In the genomic region with DNA sequence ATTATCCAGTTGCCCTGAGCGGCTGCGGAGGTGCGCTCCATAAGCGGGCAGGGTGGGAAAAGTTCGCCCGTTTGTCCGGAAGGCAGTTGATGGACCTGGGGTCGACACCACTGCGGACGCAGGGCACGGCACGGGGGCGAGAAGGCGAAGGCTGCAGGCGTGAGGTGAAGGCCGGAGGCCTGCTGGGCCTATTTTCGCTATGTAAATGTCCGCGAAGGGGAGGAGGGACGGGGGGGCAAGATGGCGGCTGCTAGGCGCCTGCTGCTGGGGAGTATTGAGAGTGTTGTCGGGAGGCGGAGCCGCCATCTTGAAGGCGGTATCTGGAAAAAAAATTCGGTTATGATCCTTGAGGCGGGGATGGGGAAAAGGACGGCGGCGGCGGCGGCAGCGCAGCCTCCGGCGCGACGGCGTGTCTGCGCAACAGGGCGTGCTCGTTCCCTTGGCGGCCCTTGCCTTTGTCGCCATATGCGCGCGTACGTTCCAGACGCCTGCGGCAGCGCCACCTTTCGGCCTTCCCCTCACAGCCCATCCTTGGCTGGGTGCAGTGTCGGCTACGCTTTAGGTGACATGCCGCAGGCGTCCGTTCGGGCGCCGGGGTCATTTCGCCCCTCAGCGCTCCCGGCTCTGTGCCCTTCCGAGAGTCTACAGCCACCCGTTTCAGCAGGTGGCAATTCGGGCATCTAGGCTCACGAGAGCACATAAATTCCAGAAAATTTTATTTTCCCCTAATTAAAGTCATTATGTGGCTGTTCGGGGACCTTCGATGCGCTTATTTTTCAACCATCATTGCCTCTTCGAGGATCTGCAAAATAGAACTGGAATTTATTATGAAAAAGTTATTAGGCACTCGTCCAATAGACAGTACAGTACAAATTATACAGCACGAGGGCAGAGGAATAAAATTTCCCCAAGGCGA, we compare ENCODE assay signal across 8 cellular contexts. TPM values are rescaled to one million over a fixed set of nuclear protein-coding genes. Genes with fewer than 3 reads are reported as not detected.
DNase-seq lines count a peak whose midpoint lies in the region; ATAC-seq, FAIRE-seq and TF ChIP-seq lines count a peak whose summit lies in the region.

No MANE protein-coding gene starts in this region.

- FAIRE-seq in RCC 7860 (lab: Jason Lieb, UNC) = peak; percentile 61

- peak overlapping the region; percentile 69 to 76 for H3K4me3 ChIP-seq in CD4-positive, alpha-beta memory T cell (ENCODE audit: low read length in 2 of 2)
- H3K4me3 ChIP-seq in PC-3 (ENCODE audit: low read length) = no peak overlapping the region

- no peaks in the 10 kb centered on the region for H3K36me3 ChIP-seq in CD4-positive, alpha-beta memory T cell (ENCODE audit: insufficient read depth, low read length)
- H3K36me3 ChIP-seq in PC-3 (ENCODE audit: low read depth, low read length) = no peaks in the 10 kb centered on the region

- H3K27me3 Mint-ChIP-seq in CD4-positive, alpha-beta memory T cell = no peaks in the 10 kb centered on the region

- no peaks in the 10 kb centered on the region for H4K20me1 ChIP-seq in PC-3 (ENCODE audit: low read length)

- no peak overlapping the region for H2AFZ ChIP-seq in PC-3 (ENCODE audit: low read length)

- CTCF ChIA-PET in CD4-positive, alpha-beta memory T cell (lab: Charles Lee; ENCODE audit: partially characterized antibody) = interaction anchor here (0.6 to 1.5 kb wide), 8 partner anchors 12 to 69 kb away, joined by 3 to 8 read pairs (median 4); no protein-coding TSS in a partner anchor
- CTCF ChIA-PET in PC-3 (lab: Charles Lee) = no interaction called here

- peaks cover 0 to 16% of the 10 kb centered on the region in 2 donors for H3K36me3 Mint-ChIP-seq in CD4-positive, alpha-beta memory T cell

- POLR2A ChIA-PET in CD4-positive, alpha-beta memory T cell (lab: Charles Lee; ENCODE audit: partially characterized antibody) = interaction anchor here (1.0 to 2.4 kb wide), 3 partner anchors 67 to 94 kb away, joined by 5 to 19 read pairs (median 9); a partner anchor contains a TSS
- POLR2A ChIA-PET in PC-3 (lab: Charles Lee; ENCODE audit: unreplicated experiment) = no interaction called here

- peaks cover 0 to 49% (median 8%) of the 10 kb centered on the region in 4 donors for H3K4me1 Mint-ChIP-seq in CD4-positive, alpha-beta memory T cell

- peak in 1 of 5 donors; percentile 90 for DNase-seq in CD4-positive, alpha-beta memory T cell
- DNase-seq in RCC 7860 (ENCODE audit: low spot score) (peak; percentile 83), cerebellar cortex (ENCODE audit: low spot score) (peak; percentile 85), myocyte (ENCODE audit: low read depth) (peak; percentile 89), NAMALWA (ENCODE audit: low spot score) (no peak), PC-3 (no peak), NCI-H2081 (lab: John Stamatoyannopoulos, UW) (no peak)

- H3K27ac ChIP-seq in CD4-positive, alpha-beta memory T cell (ENCODE audit: low read depth, low read length) = peak overlapping the region; percentile 100
- H3K27ac ChIP-seq in PC-3 (ENCODE audit: low read length) = no peak overlapping the region

- no peaks in the 10 kb centered on the region for H3K27me3 ChIP-seq in CD4-positive, alpha-beta memory T cell (ENCODE audit: insufficient read depth, low read length)
- H3K27me3 ChIP-seq in PC-3 (ENCODE audit: low read length) = no peaks in the 10 kb centered on the region

- H3K9me2 ChIP-seq in PC-3 (replicated peaks; ENCODE audit: low read length) = no peaks in the 10 kb centered on the region

- no peak for TF ChIP-seq CTCF in PC-3 (conservative IDR thresholded peaks at IDR 0.05; ENCODE audit: low read depth, low read length)

- intact Hi-C loops in CD4-positive, alpha-beta memory T cell (cut with micrococcal nuclease) = loop anchor here (1.0 to 10.0 kb wide), 4 partner anchors 23 to 95 kb away; a partner anchor contains a TSS
- intact Hi-C loops in PC-3 (cut with micrococcal nuclease) = no loop called here

- H3K4me3 Mint-ChIP-seq in CD4-positive, alpha-beta memory T cell = peak overlapping the region in 2 of 8 donors; percentile 91

- H3K9me3 Mint-ChIP-seq in CD4-positive, alpha-beta memory T cell = no peaks in the 10 kb centered on the region

- peak overlapping the region in 2 of 7 donors; percentile 97 to 99 for H3K27ac Mint-ChIP-seq in CD4-positive, alpha-beta memory T cell

- no TSS peak for BruUV-seq in PC-3 (replicated peaks; lab: Mats Ljungman, UMichigan)

- H3K9me3 ChIP-seq in CD4-positive, alpha-beta memory T cell (ENCODE audit: control insufficient read depth in 1 of 2, low read length in 2 of 2) = no peaks in the 10 kb centered on the region
- H3K9me3 ChIP-seq in PC-3 (ENCODE audit: low read length) = no peaks in the 10 kb centered on the region

- H3K9ac ChIP-seq in PC-3 (ENCODE audit: low read length) = no peak overlapping the region

- H3K4me1 ChIP-seq in CD4-positive, alpha-beta memory T cell (ENCODE audit: insufficient read depth, low read length) = peaks cover 32% of the 10 kb centered on the region
- H3K4me1 ChIP-seq in PC-3 (ENCODE audit: insufficient read depth, low read length) = no peaks in the 10 kb centered on the region

- H3K79me2 ChIP-seq in PC-3 (ENCODE audit: low read length) = no peaks in the 10 kb centered on the region

- ATAC-seq in HG02642 (IDR thresholded peaks at IDR 0.05; ENCODE audit: poor library complexity, unreplicated experiment) (peak; percentile 81), PC-3 (no peak)

- H3F3A ChIP-seq in PC-3 (ENCODE audit: low read length, unreplicated experiment) = no peaks in the 10 kb centered on the region

- H3K4me2 ChIP-seq in PC-3 (ENCODE audit: low read length) = no peak overlapping the region

RNA-seq across cellular contexts. Expression of a gene that starts 0.7 kb away (rescaled TPM):
- total RNA-seq in CD4-positive, alpha-beta memory T cell = 10 to 100 TPM; 33.6 to 36.0 TPM
- not detected for polyA plus RNA-seq in CD4-positive, alpha-beta memory T cell
- total RNA-seq in myocyte = 17.0 and 17.7 TPM in 2 replicates
- 3.3 TPM for polyA plus RNA-seq in myocyte (2012)
- not detected in 2 replicates for total RNA-seq in PC-3 (2014; rRNA removed)

Comparison
In these comparisons a context has a peak if more than half of its experiments do, and no peak if none do; other contexts are left out.
1. DNase-seq: peak in RCC 7860 (single experiment), cerebellar cortex (single experiment) and myocyte (single experiment); none in NAMALWA (single experiment), PC-3 (single experiment) and NCI-H2081 (0 of 2).